8 cellular contexts compared by ENCODE assay signal in the genomic region with DNA sequence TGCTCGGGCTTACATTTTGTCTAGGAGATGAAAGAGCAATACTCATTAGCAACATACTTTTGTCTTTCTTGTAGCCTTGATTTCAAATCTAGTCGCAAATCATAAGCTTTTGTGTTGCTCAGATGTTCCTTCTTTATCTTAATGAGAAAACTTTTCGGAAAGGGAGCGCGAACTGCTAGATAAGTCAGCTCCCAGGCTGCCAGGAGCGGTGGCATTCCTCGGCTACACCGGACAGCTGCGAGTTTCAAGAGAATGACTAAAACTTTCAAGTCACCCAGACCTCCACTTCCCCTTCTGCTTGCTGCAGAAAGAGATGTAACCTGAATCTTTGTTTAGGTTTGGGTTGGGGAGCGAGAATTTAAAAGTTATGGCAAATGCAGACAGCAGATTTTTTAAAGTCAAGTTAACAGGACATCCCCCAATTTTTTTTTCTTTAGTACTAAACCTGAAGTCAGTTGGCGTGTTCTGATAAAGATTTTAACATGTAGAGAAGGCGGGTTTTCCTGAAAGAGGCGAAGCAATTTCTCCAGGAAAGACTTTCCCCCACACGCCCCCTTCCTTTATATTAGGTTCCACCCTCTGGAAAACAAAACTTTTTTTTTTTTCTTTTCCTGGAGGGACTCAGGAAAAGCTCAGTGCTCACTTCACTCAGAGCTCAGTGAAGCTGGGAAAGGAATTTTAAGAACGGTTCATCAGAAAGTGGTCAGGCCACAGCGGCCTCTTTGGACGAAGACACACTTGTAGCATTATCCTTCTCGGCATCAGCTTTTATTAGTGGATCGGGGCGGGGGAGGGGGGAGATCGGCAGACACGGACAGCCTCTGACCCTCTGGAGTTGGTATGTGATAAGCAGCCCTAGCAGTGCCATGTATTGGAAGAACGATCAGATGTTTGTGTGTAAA. TPM values are rescaled to one million over a fixed set of nuclear protein-coding genes. Genes with fewer than 3 reads are reported as not detected.
A peak's percentile ranks its signal among the peaks of the same experiment; 100 is the strongest.
DNase-seq lines count a peak whose midpoint lies in the region; ATAC-seq, FAIRE-seq and TF ChIP-seq lines count a peak whose summit lies in the region.
"Had no signal": no experiment of that assay in that cellular context is flagged by ENCODE, and none has a peak within 500 bp of the region (broad histone marks: within the 10 kb centered on the region; RNA-seq: fewer than 3 reads in every experiment).

A gene (plus strand): TSS at position 635 of the 902 bp plus-strand sequence. CDS start 2,227 bp downstream, outside the sequence.

- no peak for TF ChIP-seq POLR2A in GM12892 (IDR thresholded peaks at IDR 0.05; ENCODE audit: low read depth, low read length)

- no peak for ATAC-seq in HG02885 (IDR thresholded peaks at IDR 0.05; ENCODE audit: poor library complexity, unreplicated experiment)
- ATAC-seq: effector memory CD8-positive, alpha-beta T cell had no signal

- peak; percentile 14 for FAIRE-seq in GM12892 (lab: Jason Lieb, UNC)

- DNase-seq in GM12892 (ENCODE audit: insufficient read length) (no peak), RPMI7951 (ENCODE audit: low read depth) (peak; percentile 49), fibroblast of gingiva (ENCODE audit: low read depth) (peak; percentile 94), retina (peak; percentile 78), GM19238 (ENCODE audit: insufficient read length, low spot score) (no peak), activated gamma-delta T cell (lab: John Stamatoyannopoulos, UW) (no peak)
- DNase-seq: effector memory CD8-positive, alpha-beta T cell had no signal

RNA-seq across cellular contexts. Expression of the gene that starts here (rescaled TPM):
- polyA plus RNA-seq in GM12892 (2012; ENCODE audit: missing spikeins), result not detected
- total RNA-seq in RPMI7951 (2014; rRNA removed; shearing (Covaris generic)), result 8.6 and 9.0 TPM in 2 replicates

Comparison
In these comparisons a context has a peak if more than half of its experiments do, and no peak if none do; other contexts are left out.
1. DNase-seq: peak in RPMI7951 (single experiment), fibroblast of gingiva (single experiment) and retina (single experiment); none in GM12892 (single experiment), GM19238 (single experiment) and activated gamma-delta T cell (single experiment).